In the genomic region with DNA sequence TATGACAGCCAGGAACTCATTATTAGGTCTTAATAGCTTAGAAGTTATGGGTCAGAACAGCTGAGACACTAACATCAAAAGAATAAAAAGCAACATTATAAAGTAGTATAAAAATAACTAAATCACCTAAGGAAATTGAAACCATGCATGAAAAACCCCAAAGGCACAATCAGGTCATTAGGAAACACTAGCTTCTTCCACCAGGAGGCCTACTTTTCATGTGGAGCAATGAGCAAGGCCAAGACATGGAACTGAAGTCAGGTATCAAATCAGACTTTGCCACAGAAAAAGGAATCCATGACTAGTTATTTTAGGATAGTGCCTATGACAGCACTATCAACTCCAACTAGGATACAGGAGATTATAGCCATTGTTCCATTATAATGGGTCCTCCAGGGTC, we compare ENCODE assay signal across 11 cellular contexts. TPM values are rescaled to one million over a fixed set of nuclear protein-coding genes. Genes with fewer than 3 reads are reported as not detected.
A peak's percentile ranks its signal among the peaks of the same experiment; 100 is the strongest.
DNase-seq lines count a peak whose midpoint lies in the region; ATAC-seq and TF ChIP-seq lines count a peak whose summit lies in the region.
"Had no signal": no experiment of that assay in that cellular context is flagged by ENCODE, and none has a peak within 500 bp of the region (broad histone marks: within the 10 kb centered on the region; RNA-seq: fewer than 3 reads in every experiment).

No MANE protein-coding gene starts in this region.

- H3K4me3 Mint-ChIP-seq in activated CD8-positive, alpha-beta memory T cell treated with anti-CD3 and anti-CD28 coated beads, Interleukin-2, amount 10 ng/mL, durations not matched to agents 7 days and 5 days: no peak overlapping the region
- H3K4me3 Mint-ChIP-seq: memory B cell had no signal

- DNase-seq in activated CD8-positive, alpha-beta memory T cell treated with anti-CD3 and anti-CD28 coated beads, Interleukin-2, amount 10 ng/mL, durations not matched to agents 7 days and 5 days: no peak
- no peak for DNase-seq in activated CD8-positive, alpha-beta memory T cell treated with anti-CD3 and anti-CD28 coated beads, Interleukin-2, amount 50 U/mL, for 4 hours
- DNase-seq in Karpas-422 (peak; percentile 43), brain microvascular endothelial cell (no peak), psoas muscle (no peak), GM13977 (ENCODE audit: low spot score) (no peak), anterior cingulate cortex (lab: John Stamatoyannopoulos, UW) (no peak)

- no peaks in the 10 kb centered on the region for H3K27me3 Mint-ChIP-seq in activated CD8-positive, alpha-beta memory T cell treated with anti-CD3 and anti-CD28 coated beads, Interleukin-2, amount 10 ng/mL, durations not matched to agents 7 days and 5 days
- H3K27me3 Mint-ChIP-seq: memory B cell had no signal

- H3K4me1 ChIP-seq in Karpas-422 (ENCODE audit: low read length) (peaks cover 14% of the 10 kb centered on the region), psoas muscle (peaks cover 22% of the 10 kb centered on the region)

- peaks cover 21% of the 10 kb centered on the region; the same call in 1 of the 2 replicates for H4K20me1 ChIP-seq in Karpas-422 (ENCODE audit: insufficient read depth, low read depth, low read length)

- intact Hi-C loops in psoas muscle (cut with DNase I): no loop called here

- H3K36me3 ChIP-seq in Karpas-422 (ENCODE audit: insufficient read depth, low read length): peaks cover 42% of the 10 kb centered on the region
- peaks cover 10% of the 10 kb centered on the region for H3K36me3 ChIP-seq in brain microvascular endothelial cell (replicated peaks)
- peaks cover 0 to 41% of the 10 kb centered on the region in 2 donors for H3K36me3 ChIP-seq in psoas muscle (ENCODE audit: insufficient read depth in 1 of 2, low read depth in 1 of 2)

- H3K27ac ChIP-seq in Karpas-422 (ENCODE audit: low read length) (no peak overlapping the region), brain microvascular endothelial cell (no peak overlapping the region), psoas muscle (peak overlapping the region; percentile 39)
- H3K27ac ChIP-seq: BLaER1, skin epidermis had no signal

- no peak for ATAC-seq in activated CD8-positive, alpha-beta memory T cell treated with anti-CD3 and anti-CD28 coated beads, Interleukin-2, amount 10 ng/mL, durations not matched to agents 7 days and 5 days
- ATAC-seq in psoas muscle (peak in 1 of 4 donors; percentile 36), HG03571 (IDR thresholded peaks at IDR 0.05; ENCODE audit: unreplicated experiment) (no peak)

- peaks cover 99% of the 10 kb centered on the region for H3K79me2 ChIP-seq in Karpas-422 (ENCODE audit: low read length)

- peaks cover 47% of the 10 kb centered on the region for H3K4me1 Mint-ChIP-seq in activated CD8-positive, alpha-beta memory T cell treated with anti-CD3 and anti-CD28 coated beads, Interleukin-2, amount 10 ng/mL, durations not matched to agents 7 days and 5 days

- CTCF ChIA-PET in activated CD8-positive, alpha-beta memory T cell treated with anti-CD3 and anti-CD28 coated beads, Interleukin-2, amount 10 ng/mL, durations not matched to agents 7 days and 5 days (lab: Charles Lee): interaction anchor here (1.6 kb wide), 1 partner anchor 155 kb away, joined by 3 read pairs; no protein-coding TSS in a partner anchor

- H3K4me2 ChIP-seq in Karpas-422 (ENCODE audit: low read depth, low read length, poor library complexity, severe bottlenecking): no peak overlapping the region
- H3K4me2 ChIP-seq: BLaER1 had no signal

- H3K27ac Mint-ChIP-seq in activated CD8-positive, alpha-beta memory T cell treated with anti-CD3 and anti-CD28 coated beads, Interleukin-2, amount 10 ng/mL, durations not matched to agents 7 days and 5 days: peak overlapping the region; percentile 52
- H3K27ac Mint-ChIP-seq: memory B cell had no signal

- H3K4me3 ChIP-seq in Karpas-422 (ENCODE audit: low read length) (no peak overlapping the region), brain microvascular endothelial cell (ENCODE audit: low read depth, low read length) (no peak overlapping the region), psoas muscle (no peak overlapping the region)
- H3K4me3 ChIP-seq: BLaER1, skin epidermis had no signal

- peak; percentile 46 for TF ChIP-seq CTCF in brain microvascular endothelial cell (IDR thresholded peaks at IDR 0.05; ENCODE audit: low read depth, low read length, missing control alignments)
- TF ChIP-seq CTCF in psoas muscle (IDR thresholded peaks at IDR 0.05): peak; percentile 9
- no peak for TF ChIP-seq CTCF in GM13977 (IDR thresholded peaks at IDR 0.05; ENCODE audit: extremely low read depth, insufficient read depth, missing control alignments)

- H3K9ac ChIP-seq in Karpas-422 (ENCODE audit: low read length): no peak overlapping the region
- H3K9ac ChIP-seq: BLaER1 had no signal

- no peaks in the 10 kb centered on the region for H3K9me2 ChIP-seq in Karpas-422 (replicated peaks; ENCODE audit: insufficient read depth, low read length)

- no peaks in the 10 kb centered on the region for H3K9me3 Mint-ChIP-seq in activated CD8-positive, alpha-beta memory T cell treated with anti-CD3 and anti-CD28 coated beads, Interleukin-2, amount 10 ng/mL, durations not matched to agents 7 days and 5 days (ENCODE audit: low read depth)
- H3K9me3 Mint-ChIP-seq: memory B cell had no signal

- H2AFZ ChIP-seq in Karpas-422 (ENCODE audit: low read length): no peak overlapping the region

- in situ Hi-C loops in brain microvascular endothelial cell (cut with HindIII; ENCODE audit: low pct_ligation_motif_present, low sequenced_read_pairs) (no loop called here), GM13977 (cut with MboI; ENCODE audit: low pct_unique_long_range_greater_than_20kb, low sequenced_read_pairs, unreplicated experiment) (loop anchor here (25.0 kb wide), 1 partner anchor 159 kb away; no protein-coding TSS in a partner anchor)

- no peaks in the 10 kb centered on the region for H3K27me3 ChIP-seq in Karpas-422 (ENCODE audit: low read length)
- no peaks in the 10 kb centered on the region for H3K27me3 ChIP-seq in brain microvascular endothelial cell (replicated peaks)
- peaks cover 0 to 5% (median 0%) of the 10 kb centered on the region in 3 donors for H3K27me3 ChIP-seq in psoas muscle (ENCODE audit: insufficient read depth in 3 of 3, low read length in 2 of 3)

- peaks cover 61% of the 10 kb centered on the region for H3K36me3 Mint-ChIP-seq in activated CD8-positive, alpha-beta memory T cell treated with anti-CD3 and anti-CD28 coated beads, Interleukin-2, amount 10 ng/mL, durations not matched to agents 7 days and 5 days

- H3K9me3 ChIP-seq in Karpas-422 (ENCODE audit: low read length) (no peaks in the 10 kb centered on the region), psoas muscle (no peaks in the 10 kb centered on the region)

RNA-seq across cellular contexts. Expression of a gene that starts 7.9 kb away (rescaled TPM):
- total RNA-seq in activated CD8-positive, alpha-beta memory T cell treated with anti-CD3 and anti-CD28 coated beads, Interleukin-2, amount 10 ng/mL, durations not matched to agents 7 days and 5 days: 100 to 1,000 TPM; 300 to 342 TPM
- total RNA-seq in Karpas-422 (2014; rRNA removed; shearing (Covaris generic); ENCODE audit: low replicate concordance): 101 and 104 TPM in 2 replicates
- 100 to 1,000 TPM; 132 to 253 (median 209) TPM for total RNA-seq in psoas muscle
- 10 to 100 TPM; 34.4 to 81.5 (median 55.9) TPM for polyA plus RNA-seq in psoas muscle
